Comparison of ENCODE assay signal across 8 cellular contexts in the genomic region with DNA sequence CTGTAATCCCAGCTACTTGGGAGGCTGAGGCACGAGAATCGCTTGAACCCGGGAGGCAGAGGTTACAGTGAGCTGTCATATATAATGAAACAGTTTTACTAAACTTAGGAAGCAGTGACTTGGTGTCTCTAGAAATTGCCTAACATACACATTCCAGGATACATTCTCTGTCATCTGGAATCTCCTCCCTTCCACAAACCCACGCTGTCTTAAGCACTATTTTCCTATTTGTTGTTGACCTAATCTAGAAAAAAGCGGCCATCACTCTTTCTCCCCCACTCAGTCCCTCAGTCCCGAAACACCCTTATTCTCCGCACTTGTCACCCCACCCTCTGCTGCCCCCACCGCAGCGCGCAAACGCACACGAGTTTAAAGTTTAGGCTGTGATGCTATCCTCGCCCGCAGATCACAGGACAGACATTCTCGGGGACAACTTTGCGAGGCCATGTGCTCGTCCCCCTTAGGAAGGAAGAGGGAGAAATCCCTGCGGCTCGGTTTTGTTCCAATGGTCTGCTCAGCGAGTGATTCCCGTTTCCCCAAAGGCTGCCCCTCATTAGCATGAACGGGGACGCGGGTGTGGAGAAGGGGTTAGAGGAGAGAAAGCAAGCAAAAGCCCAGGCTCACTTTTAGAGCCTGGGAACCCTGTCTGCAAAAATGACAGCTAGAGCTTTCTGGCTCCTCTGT. TPM values are rescaled to one million over a fixed set of nuclear protein-coding genes. Genes with fewer than 3 reads are reported as not detected.
DNase-seq lines count a peak whose midpoint lies in the region; ATAC-seq and TF ChIP-seq lines count a peak whose summit lies in the region.
"Not testable (repeated sequence)": the region's sequence is repeated elsewhere in the genome, so short reads cannot be mapped to it uniquely, and the experiment has no call there.

No MANE protein-coding gene starts in this region.

- intact Hi-C loops in CD4-positive, alpha-beta T cell (cut with DNase I, micrococcal nuclease): loop anchor here (5.0 to 10.0 kb wide), 3 partner anchors 71 to 374 kb away; a partner anchor contains a TSS
- intact Hi-C loops in activated T-helper 1 cell treated with anti-CD3 and anti-CD28 coated beads, Interleukin-12 subunit alpha, Interleukin-12 subunit beta, Interleukin-2, Interleukin-4 antibody, amounts not matched to agents 30 ng/mL and 10 ng/mL and 1 ng/mL, durations not matched to agents 14 hours and 24 hours and 36 hours (cut with micrococcal nuclease): loop anchor here (2.0 to 10.0 kb wide), 4 partner anchors 71 to 681 kb away; a partner anchor contains a TSS

- not testable (repeated sequence) for H3K9me3 ChIP-seq in CD4-positive, alpha-beta T cell (ENCODE audit: control insufficient read depth, low read length); effector memory CD4-positive, alpha-beta T cell (ENCODE audit: control insufficient read depth, low read length); iPS-15b (ENCODE audit: control insufficient read depth, insufficient read depth, low read length); stomach smooth muscle (ENCODE audit: control insufficient read depth in 2 of 2, low read length in 2 of 2)

- POLR2A ChIA-PET in CD4-positive, alpha-beta T cell (lab: Charles Lee): interaction anchor here (0.7 to 2.4 kb wide), 3 partner anchors 66 to 246 kb away, joined by 3 to 9 read pairs (median 4); a partner anchor contains a TSS

- TF ChIP-seq CTCF in CD4-positive, alpha-beta T cell (IDR thresholded peaks at IDR 0.05); nephron (IDR thresholded peaks at IDR 0.05; ENCODE audit: unreplicated experiment in 3 of 3): not testable (repeated sequence)

- H3K27ac Mint-ChIP-seq in CD4-positive, alpha-beta T cell: peak overlapping the region; percentile 97
- H3K27ac Mint-ChIP-seq in activated T-helper 1 cell treated with anti-CD3 and anti-CD28 coated beads, Interleukin-12 subunit alpha, Interleukin-12 subunit beta, Interleukin-2, Interleukin-4 antibody, amounts not matched to agents 30 ng/mL and 10 ng/mL and 1 ng/mL, durations not matched to agents 14 hours and 24 hours and 36 hours: peak overlapping the region; percentile 88
- peak overlapping the region; percentile 72 to 81 (median 79) for H3K27ac Mint-ChIP-seq in nephron

- not testable (repeated sequence) for DNase-seq in CD4-positive, alpha-beta T cell; activated T-helper 1 cell treated with anti-CD3 and anti-CD28 coated beads, Interleukin-12 subunit alpha, Interleukin-12 subunit beta, Interleukin-2, Interleukin-4 antibody, amounts not matched to agents 30 ng/mL and 10 ng/mL and 1 ng/mL, durations not matched to agents 14 hours and 24 hours and 36 hours (ENCODE audit: low spot score); effector memory CD4-positive, alpha-beta T cell
- peak; percentile 53 for DNase-seq in NCI-H146 (lab: John Stamatoyannopoulos, UW)

- peak overlapping the region; percentile 85 for H3K4me3 Mint-ChIP-seq in CD4-positive, alpha-beta T cell
- peak overlapping the region; percentile 82 for H3K4me3 Mint-ChIP-seq in activated T-helper 1 cell treated with anti-CD3 and anti-CD28 coated beads, Interleukin-12 subunit alpha, Interleukin-12 subunit beta, Interleukin-2, Interleukin-4 antibody, amounts not matched to agents 30 ng/mL and 10 ng/mL and 1 ng/mL, durations not matched to agents 14 hours and 24 hours and 36 hours
- H3K4me3 Mint-ChIP-seq in nephron: peak overlapping the region; percentile 80 to 88 (median 83)

- peak overlapping the region; percentile 49 for H3K4me3 ChIP-seq in effector memory CD4-positive, alpha-beta T cell (ENCODE audit: insufficient read depth, low read depth, low read length, poor library complexity, severe bottlenecking)
- H3K4me3 ChIP-seq in iPS-15b (ENCODE audit: low read depth, low read length) (peak overlapping the region; percentile 81), stomach smooth muscle (ENCODE audit: low read length in 2 of 2) (peak overlapping the region; percentile 74 to 95)

- not testable (repeated sequence) for H3K9me3 Mint-ChIP-seq in CD4-positive, alpha-beta T cell; activated T-helper 1 cell treated with anti-CD3 and anti-CD28 coated beads, Interleukin-12 subunit alpha, Interleukin-12 subunit beta, Interleukin-2, Interleukin-4 antibody, amounts not matched to agents 30 ng/mL and 10 ng/mL and 1 ng/mL, durations not matched to agents 14 hours and 24 hours and 36 hours; nephron

- H3K4me1 Mint-ChIP-seq in CD4-positive, alpha-beta T cell (ENCODE audit: low read depth): peaks cover 31% of the 10 kb centered on the region
- H3K4me1 Mint-ChIP-seq in activated T-helper 1 cell treated with anti-CD3 and anti-CD28 coated beads, Interleukin-12 subunit alpha, Interleukin-12 subunit beta, Interleukin-2, Interleukin-4 antibody, amounts not matched to agents 30 ng/mL and 10 ng/mL and 1 ng/mL, durations not matched to agents 14 hours and 24 hours and 36 hours (ENCODE audit: low read depth): peaks cover 39% of the 10 kb centered on the region
- H3K4me1 Mint-ChIP-seq in nephron: peaks cover 13% of the 10 kb centered on the region

- peak overlapping the region; percentile 57 for H3K27ac ChIP-seq in CD4-positive, alpha-beta T cell (ENCODE audit: low read depth, low read length)
- peak overlapping the region; percentile 68 for H3K27ac ChIP-seq in effector memory CD4-positive, alpha-beta T cell (ENCODE audit: insufficient read depth, low read length, poor library complexity, severe bottlenecking)
- peak overlapping the region; percentile 91 for H3K27ac ChIP-seq in stomach smooth muscle (ENCODE audit: low read length)

- not testable (repeated sequence) for H3K36me3 Mint-ChIP-seq in CD4-positive, alpha-beta T cell (ENCODE audit: low read depth); activated T-helper 1 cell treated with anti-CD3 and anti-CD28 coated beads, Interleukin-12 subunit alpha, Interleukin-12 subunit beta, Interleukin-2, Interleukin-4 antibody, amounts not matched to agents 30 ng/mL and 10 ng/mL and 1 ng/mL, durations not matched to agents 14 hours and 24 hours and 36 hours (ENCODE audit: low read depth); nephron (ENCODE audit: low read depth)

- CTCF ChIA-PET in CD4-positive, alpha-beta T cell (lab: Charles Lee): interaction anchor here (1.1 to 2.7 kb wide), 3 partner anchors 21 to 73 kb away, joined by 3 to 6 read pairs (median 5); a partner anchor contains a TSS

- not testable (repeated sequence) for ATAC-seq in CD4-positive, alpha-beta T cell (ENCODE audit: poor library complexity)
- ATAC-seq in GM21737 (IDR thresholded peaks at IDR 0.05; ENCODE audit: unreplicated experiment): peak; percentile 4

- H3K4me1 ChIP-seq in effector memory CD4-positive, alpha-beta T cell (ENCODE audit: control insufficient read depth, insufficient read depth, low read length, poor library complexity, severe bottlenecking): peaks cover 21% of the 10 kb centered on the region
- H3K4me1 ChIP-seq in iPS-15b (ENCODE audit: control insufficient read depth, insufficient read depth, low read length); stomach smooth muscle (ENCODE audit: control insufficient read depth, insufficient read depth, low read length): not testable (repeated sequence)

- H3K9ac ChIP-seq in iPS-15b (ENCODE audit: low read depth, low read length) (peak overlapping the region; percentile 74), stomach smooth muscle (ENCODE audit: low read length in 2 of 2) (peak overlapping the region; percentile 81 to 90)

- not testable (repeated sequence) for H3K36me3 ChIP-seq in effector memory CD4-positive, alpha-beta T cell (ENCODE audit: control insufficient read depth, insufficient read depth, low read length); iPS-15b (ENCODE audit: control insufficient read depth, insufficient read depth, low read length); stomach smooth muscle (ENCODE audit: control insufficient read depth in 2 of 2, insufficient read depth in 2 of 2, low read length in 2 of 2)

- H3K27me3 ChIP-seq in CD4-positive, alpha-beta T cell (ENCODE audit: control insufficient read depth, insufficient read depth, low read length); effector memory CD4-positive, alpha-beta T cell (replicated peaks; ENCODE audit: control insufficient read depth, insufficient read depth, low read length, poor library complexity, severe bottlenecking); stomach smooth muscle (ENCODE audit: control insufficient read depth in 1 of 2, insufficient read depth in 2 of 2, low read length in 2 of 2): not testable (repeated sequence)
- H3K27me3 ChIP-seq in iPS-15b (ENCODE audit: control insufficient read depth, insufficient read depth, low read length): peaks cover 52% of the 10 kb centered on the region

- not testable (repeated sequence) for H3K27me3 Mint-ChIP-seq in CD4-positive, alpha-beta T cell
- peaks cover 49% of the 10 kb centered on the region for H3K27me3 Mint-ChIP-seq in activated T-helper 1 cell treated with anti-CD3 and anti-CD28 coated beads, Interleukin-12 subunit alpha, Interleukin-12 subunit beta, Interleukin-2, Interleukin-4 antibody, amounts not matched to agents 30 ng/mL and 10 ng/mL and 1 ng/mL, durations not matched to agents 14 hours and 24 hours and 36 hours (ENCODE audit: insufficient read depth)
- peaks cover 73% of the 10 kb centered on the region for H3K27me3 Mint-ChIP-seq in nephron (ENCODE audit: low read depth)

RNA-seq across cellular contexts. Expression of a gene that starts 28.8 kb away (rescaled TPM):
- 1 to 10 TPM; 2.9 to 3.6 TPM for total RNA-seq in CD4-positive, alpha-beta T cell
- 2.0 and 2.6 TPM in 2 replicates for total RNA-seq in activated T-helper 1 cell treated with anti-CD3 and anti-CD28 coated beads, Interleukin-12 subunit alpha, Interleukin-12 subunit beta, Interleukin-2, Interleukin-4 antibody, amounts not matched to agents 30 ng/mL and 10 ng/mL and 1 ng/mL, durations not matched to agents 14 hours and 24 hours and 36 hours
